Comparison of ENCODE assay signal across 9 cellular contexts in the genomic region with DNA sequence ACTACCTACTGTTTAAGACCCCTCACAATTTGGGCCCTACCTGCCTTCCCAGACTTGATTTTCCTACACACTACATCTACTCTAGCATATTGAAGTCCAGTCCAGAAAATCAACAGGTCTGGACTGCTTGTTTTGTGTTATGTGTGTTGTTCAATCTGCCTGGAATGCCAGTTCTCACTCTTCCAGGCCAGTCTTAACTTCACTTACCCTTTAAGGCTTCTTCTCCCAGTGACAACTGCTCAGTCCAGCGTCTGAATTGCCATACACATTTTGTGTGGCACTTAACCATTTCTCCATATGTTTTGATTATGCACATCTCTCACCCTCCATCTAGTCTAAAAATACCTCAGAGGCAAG. TPM values are rescaled to one million over a fixed set of nuclear protein-coding genes. Genes with fewer than 3 reads are reported as not detected.
A peak's percentile ranks its signal among the peaks of the same experiment; 100 is the strongest.
DNase-seq lines count a peak whose midpoint lies in the region; ATAC-seq and TF ChIP-seq lines count a peak whose summit lies in the region.
"Had no signal": no experiment of that assay in that cellular context is flagged by ENCODE, and none has a peak within 500 bp of the region (broad histone marks: within the 10 kb centered on the region; RNA-seq: fewer than 3 reads in every experiment).

No MANE protein-coding gene starts in this region.

- DNase-seq in AG04449 (ENCODE audit: low read depth, low spot score) (no peak), kidney epithelial cell (ENCODE audit: low read depth) (no peak), SW480 (ENCODE audit: low spot score) (no peak), GOT3 (lab: John Stamatoyannopoulos, UW) (no peak), ovary (no peak)
- no peak for DNase-seq in activated naive CD8-positive, alpha-beta T cell treated with anti-CD3 and anti-CD28 coated beads, Interleukin-2, amount 10 ng/mL, durations not matched to agents 7 days and 5 days
- DNase-seq: NCI-H1105 treated with DMSO at 0.1 percent for 48 hours had no signal

- H3K36me3 ChIP-seq in kidney epithelial cell (ENCODE audit: control insufficient read depth, insufficient read depth, low read length), result no peaks in the 10 kb centered on the region
- H3K36me3 ChIP-seq in ovary, result no peaks in the 10 kb centered on the region

- peaks cover 28% of the 10 kb centered on the region for H3K36me3 Mint-ChIP-seq in activated naive CD8-positive, alpha-beta T cell treated with anti-CD3 and anti-CD28 coated beads, Interleukin-2, amount 10 ng/mL, durations not matched to agents 7 days and 5 days

- peak overlapping the region; percentile 52 for H3K27ac Mint-ChIP-seq in activated naive CD8-positive, alpha-beta T cell treated with anti-CD3 and anti-CD28 coated beads, Interleukin-2, amount 10 ng/mL, durations not matched to agents 7 days and 5 days

- H3K27me3 ChIP-seq in kidney epithelial cell (ENCODE audit: control insufficient read depth, insufficient read depth, low read length) (no peaks in the 10 kb centered on the region), ovary (no peaks in the 10 kb centered on the region)

- intact Hi-C loops in ovary (cut with DNase I), result no loop called here

- H3K4me1 Mint-ChIP-seq in activated naive CD8-positive, alpha-beta T cell treated with anti-CD3 and anti-CD28 coated beads, Interleukin-2, amount 10 ng/mL, durations not matched to agents 7 days and 5 days, result peaks cover 25% of the 10 kb centered on the region

- H3K4me3 ChIP-seq in AG04449 (ENCODE audit: low read depth, low read length), result peak overlapping the region; percentile 74
- H3K4me3 ChIP-seq in kidney epithelial cell (ENCODE audit: low read depth, low read length), result peak overlapping the region; percentile 88
- no peak overlapping the region for H3K4me3 ChIP-seq in ovary

- TF ChIP-seq CTCF in AG04449 (IDR thresholded peaks at IDR 0.05; ENCODE audit: insufficient read depth, low read length, missing control alignments), result no peak
- no peak for TF ChIP-seq CTCF in kidney epithelial cell (IDR thresholded peaks at IDR 0.05; ENCODE audit: insufficient read depth, low read length, poor library complexity, severe bottlenecking)
- TF ChIP-seq CTCF in ovary (IDR thresholded peaks at IDR 0.05), result no peak

- no peaks in the 10 kb centered on the region for H3K9me3 Mint-ChIP-seq in activated naive CD8-positive, alpha-beta T cell treated with anti-CD3 and anti-CD28 coated beads, Interleukin-2, amount 10 ng/mL, durations not matched to agents 7 days and 5 days

- POLR2A ChIA-PET in AG04449 (lab: Yijun Ruan, JAX), result no interaction called here
- POLR2A ChIA-PET in activated naive CD8-positive, alpha-beta T cell treated with anti-CD3 and anti-CD28 coated beads, Interleukin-2, amount 10 ng/mL, durations not matched to agents 7 days and 5 days (lab: Charles Lee), result interaction anchor here (0.8 kb wide), 1 partner anchor 247 kb away, joined by 3 read pairs; no protein-coding TSS in a partner anchor

- no peak overlapping the region for H3K27ac ChIP-seq in ovary

- no peak for TF ChIP-seq POLR2A in ovary (IDR thresholded peaks at IDR 0.05)

- no peaks in the 10 kb centered on the region for H3K4me1 ChIP-seq in ovary (ENCODE audit: insufficient read depth)

- CTCF ChIA-PET in AG04449 (lab: Yijun Ruan, JAX), result no interaction called here

- H3K4me3 Mint-ChIP-seq in activated naive CD8-positive, alpha-beta T cell treated with anti-CD3 and anti-CD28 coated beads, Interleukin-2, amount 10 ng/mL, durations not matched to agents 7 days and 5 days, result peak overlapping the region; percentile 90

- no peaks in the 10 kb centered on the region for H3K9me3 ChIP-seq in ovary

- ATAC-seq in HG03439 (IDR thresholded peaks at IDR 0.05; ENCODE audit: unreplicated experiment) (peak; percentile 1), HG02970 (IDR thresholded peaks at IDR 0.05; ENCODE audit: low FRiP score, unreplicated experiment) (no peak)
- no peak for ATAC-seq in activated naive CD8-positive, alpha-beta T cell treated with anti-CD3 and anti-CD28 coated beads, Interleukin-2, amount 10 ng/mL, durations not matched to agents 7 days and 5 days (ENCODE audit: low read depth)

- peaks cover 13% of the 10 kb centered on the region for H3K27me3 Mint-ChIP-seq in activated naive CD8-positive, alpha-beta T cell treated with anti-CD3 and anti-CD28 coated beads, Interleukin-2, amount 10 ng/mL, durations not matched to agents 7 days and 5 days

- TF ChIP-seq EP300 in ovary (IDR thresholded peaks at IDR 0.05), result no peak

- WGBS in ovary, 3 donors, result 0 to 12% (median 9%) methylated on average over 1 of the region's 1 CpG

RNA-seq across cellular contexts. Expression of gene TICRR, which starts 1.1 kb away (rescaled TPM):
- total RNA-seq in activated naive CD8-positive, alpha-beta T cell treated with anti-CD3 and anti-CD28 coated beads, Interleukin-2, amount 10 ng/mL, durations not matched to agents 7 days and 5 days, result 10 to 100 TPM; 18.6 to 20.6 TPM
- total RNA-seq in kidney epithelial cell, result 1.7 and 2.2 TPM in 2 replicates
- total RNA-seq in ovary, result under 1 TPM; 0.08 to 0.32 (median 0.15) TPM
- polyA plus RNA-seq in ovary, result under 1 TPM; 0.25 to 0.31 TPM
